Comparison of ENCODE assay signal across 1 cellular context in the genomic region with DNA sequence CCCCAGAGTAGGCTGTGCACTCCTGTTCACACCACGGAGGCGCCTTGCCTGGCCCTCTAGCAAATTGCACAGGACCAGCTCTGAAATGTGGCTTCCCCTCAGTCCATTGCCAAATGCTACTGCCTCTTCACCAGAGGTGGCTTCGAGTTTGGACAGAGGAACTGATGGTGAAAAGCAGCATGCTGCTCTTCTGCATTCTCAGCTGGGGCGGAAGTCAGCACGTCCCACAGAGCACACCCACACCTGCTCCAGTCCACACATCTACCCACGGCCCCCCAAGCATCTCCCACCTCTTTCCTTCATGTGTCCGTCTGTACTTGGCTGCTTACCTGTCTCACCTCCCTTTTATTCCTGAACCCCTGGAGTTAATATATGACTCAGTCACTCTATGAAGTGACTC.
TF ChIP-seq lines count a peak whose summit lies in the region.

No MANE protein-coding gene starts in this region.

TF ChIP-seq in GM23338, 12 proteins besides CTCF, POLR2A, EP300 and RAD21 (continued from another document):
- TF ChIP-seq ZNF462 (CRISPR knock-in tag; IDR thresholded peaks at IDR 0.05) (no peak), ZNF114 (CRISPR knock-in tag; IDR thresholded peaks at IDR 0.05) (no peak), EZH2 (IDR thresholded peaks at IDR 0.05; ENCODE audit: low read depth, unreplicated experiment) (no peak), EZH2phosphoT487 (IDR thresholded peaks at IDR 0.05; ENCODE audit: unreplicated experiment) (no peak), JUNB (IDR thresholded peaks at IDR 0.05; ENCODE audit: unreplicated experiment) (no peak), STAT1 (IDR thresholded peaks at IDR 0.05; ENCODE audit: unreplicated experiment) (no peak), REST (IDR thresholded peaks at IDR 0.05; ENCODE audit: unreplicated experiment) (no peak), CREB1 (CRISPR knock-in tag; IDR thresholded peaks at IDR 0.05; ENCODE audit: low read depth) (no peak), NANOG (IDR thresholded peaks at IDR 0.05; ENCODE audit: borderline replicate concordance) (no peak)
- TF ChIP-seq, protein P1, sequence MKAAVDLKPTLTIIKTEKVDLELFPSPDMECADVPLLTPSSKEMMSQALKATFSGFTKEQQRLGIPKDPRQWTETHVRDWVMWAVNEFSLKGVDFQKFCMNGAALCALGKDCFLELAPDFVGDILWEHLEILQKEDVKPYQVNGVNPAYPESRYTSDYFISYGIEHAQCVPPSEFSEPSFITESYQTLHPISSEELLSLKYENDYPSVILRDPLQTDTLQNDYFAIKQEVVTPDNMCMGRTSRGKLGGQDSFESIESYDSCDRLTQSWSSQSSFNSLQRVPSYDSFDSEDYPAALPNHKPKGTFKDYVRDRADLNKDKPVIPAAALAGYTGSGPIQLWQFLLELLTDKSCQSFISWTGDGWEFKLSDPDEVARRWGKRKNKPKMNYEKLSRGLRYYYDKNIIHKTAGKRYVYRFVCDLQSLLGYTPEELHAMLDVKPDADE (IDR thresholded peaks at IDR 0.05): no peak
